8 cellular contexts compared by ENCODE assay signal in the genomic region with DNA sequence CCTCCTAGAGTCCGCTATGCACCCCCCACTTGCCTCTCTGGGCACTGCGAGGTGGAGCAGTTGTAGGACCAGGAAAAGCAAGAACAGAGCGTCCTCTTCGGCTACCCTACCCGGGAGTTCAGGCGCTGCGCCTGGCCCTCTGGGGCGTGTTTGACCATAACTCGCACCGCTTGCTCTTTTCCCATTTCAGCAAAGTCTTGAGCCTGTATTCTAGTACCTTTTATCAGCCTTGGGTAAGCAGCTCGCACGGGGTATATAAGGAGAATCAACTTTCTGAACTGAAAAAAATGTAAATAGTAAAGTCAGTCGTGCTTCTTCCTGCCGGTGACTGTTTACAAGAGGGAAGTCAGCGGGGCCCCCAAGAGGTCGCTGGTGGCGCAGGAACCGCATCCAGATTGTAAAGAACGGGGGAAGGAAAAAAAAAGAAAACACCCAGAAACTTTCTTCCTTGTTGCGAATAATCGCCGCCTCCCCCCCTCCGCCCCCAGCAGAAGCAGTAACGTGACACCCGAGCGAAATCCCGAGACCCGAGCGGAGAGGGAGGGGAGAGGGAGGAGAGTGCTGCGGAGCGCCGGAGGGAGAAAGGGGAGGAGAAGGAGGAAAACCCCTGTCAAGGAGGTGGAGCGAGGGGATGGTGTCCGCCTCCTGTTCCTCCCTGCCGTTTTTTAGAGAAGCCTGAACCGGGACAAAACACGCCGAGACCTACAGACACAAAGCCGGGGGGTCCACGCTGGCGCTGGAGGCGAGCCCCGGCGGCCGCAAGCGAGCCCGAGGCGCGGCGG. TPM values are rescaled to one million over a fixed set of nuclear protein-coding genes. Genes with fewer than 3 reads are reported as not detected.
A peak's percentile ranks its signal among the peaks of the same experiment; 100 is the strongest.
DNase-seq lines count a peak whose midpoint lies in the region; ATAC-seq and TF ChIP-seq lines count a peak whose summit lies in the region.

A gene with protein sequence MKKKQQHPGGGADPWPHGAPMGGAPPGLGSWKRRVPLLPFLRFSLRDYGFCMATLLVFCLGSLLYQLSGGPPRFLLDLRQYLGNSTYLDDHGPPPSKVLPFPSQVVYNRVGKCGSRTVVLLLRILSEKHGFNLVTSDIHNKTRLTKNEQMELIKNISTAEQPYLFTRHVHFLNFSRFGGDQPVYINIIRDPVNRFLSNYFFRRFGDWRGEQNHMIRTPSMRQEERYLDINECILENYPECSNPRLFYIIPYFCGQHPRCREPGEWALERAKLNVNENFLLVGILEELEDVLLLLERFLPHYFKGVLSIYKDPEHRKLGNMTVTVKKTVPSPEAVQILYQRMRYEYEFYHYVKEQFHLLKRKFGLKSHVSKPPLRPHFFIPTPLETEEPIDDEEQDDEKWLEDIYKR (plus strand): TSS at position 668 of the 782 bp plus-strand sequence. CDS start 401 bp downstream, outside the sequence.

- no peaks in the 10 kb centered on the region for H3K9me3 ChIP-seq in smooth muscle cell (replicated peaks; ENCODE audit: low read depth)

- H3K36me3 Mint-ChIP-seq in central memory CD8-positive, alpha-beta T cell (ENCODE audit: insufficient read depth), result peaks cover 18% of the 10 kb centered on the region

- peak within 1 kb of the TSS; percentile 70 for H3K27ac ChIP-seq in smooth muscle cell (ENCODE audit: low read depth)

- peak within 1 kb of the TSS; percentile 90 for H3K4me3 ChIP-seq in smooth muscle cell

- H3K9me3 Mint-ChIP-seq in central memory CD8-positive, alpha-beta T cell, result no peaks in the 10 kb centered on the region

- H3K36me3 ChIP-seq in smooth muscle cell (ENCODE audit: low read depth), result no peaks in the 10 kb centered on the region

- no peaks in the 10 kb centered on the region for H3K27me3 ChIP-seq in smooth muscle cell (ENCODE audit: low read depth)

- DNase-seq in Caki2 (ENCODE audit: low read depth) (peak; percentile 82), NCI-H1092 (lab: John Stamatoyannopoulos, UW) (peak; percentile 55), UCSD-AML1 (lab: John Stamatoyannopoulos, UW; ENCODE audit: unreplicated experiment) (peak; percentile 43), islet precursor cell (peak; percentile 94), smooth muscle cell (lab: John Stamatoyannopoulos, UW; ENCODE audit: unreplicated experiment) (peak; percentile 72), superior temporal gyrus (ENCODE audit: extremely low spot score) (no peak)
- DNase-seq in central memory CD8-positive, alpha-beta T cell (ENCODE audit: low spot score in 2 of 2), result peak; percentile 37 to 68

- peaks cover 4% of the 10 kb centered on the region for H3F3A ChIP-seq in smooth muscle cell (ENCODE audit: low read depth)

- H3K4me2 ChIP-seq in smooth muscle cell, result peak within 1 kb of the TSS; percentile 97

- H3K79me2 ChIP-seq in smooth muscle cell (ENCODE audit: low read depth), result peaks cover 38% of the 10 kb centered on the region

- in situ Hi-C loops in Caki2 (cut with HindIII; ENCODE audit: low pct_unique_long_range_greater_than_20kb, low sequenced_read_pairs), result no loop called here

- TF ChIP-seq CTCF in smooth muscle cell (IDR thresholded peaks at IDR 0.05; ENCODE audit: borderline replicate concordance, insufficient read depth, poor library complexity, severe bottlenecking), result peak; percentile 36

- no peaks in the 10 kb centered on the region for H3K27me3 Mint-ChIP-seq in central memory CD8-positive, alpha-beta T cell

- H3K4me1 Mint-ChIP-seq in central memory CD8-positive, alpha-beta T cell, result peaks cover 47% of the 10 kb centered on the region

- peaks cover 14% of the 10 kb centered on the region for H3K4me1 ChIP-seq in smooth muscle cell (ENCODE audit: low read depth)

- ATAC-seq in GM21723 (IDR thresholded peaks at IDR 0.05; ENCODE audit: unreplicated experiment), result peak; percentile 54
- ATAC-seq in central memory CD8-positive, alpha-beta T cell (replicated peaks; ENCODE audit: extremely low read depth, poor library complexity, severe bottlenecking), result peak; percentile 52

- peak within 1 kb of the TSS; percentile 100 for H3K4me3 Mint-ChIP-seq in central memory CD8-positive, alpha-beta T cell

- H4K20me1 ChIP-seq in smooth muscle cell (ENCODE audit: low read depth), result peaks cover 29% of the 10 kb centered on the region

- H2AFZ ChIP-seq in smooth muscle cell (ENCODE audit: low read depth), result peak within 1 kb of the TSS; percentile 93

- H3K9ac ChIP-seq in smooth muscle cell (ENCODE audit: low read depth), result peak within 1 kb of the TSS; percentile 73

- peak within 1 kb of the TSS; percentile 96 for H3K27ac Mint-ChIP-seq in central memory CD8-positive, alpha-beta T cell (ENCODE audit: low read depth)

- WGBS in smooth muscle cell (ENCODE audit: low lambda C conversion rate), result under 1% methylated on average over 31 of the region's 50 CpGs

RNA-seq across cellular contexts. Expression of the gene that starts here (rescaled TPM):
- 0.37 and 0.61 TPM in 2 replicates for total RNA-seq in Caki2 (2014; rRNA removed; shearing (Covaris generic); ENCODE audit: low replicate concordance)
- total RNA-seq in smooth muscle cell, result 19.5 and 23.3 TPM in 2 replicates
- polyA plus RNA-seq in smooth muscle cell, result 15.3 and 16.1 TPM in 2 replicates

Comparison
In these comparisons a context has a peak if more than half of its experiments do, and no peak if none do; other contexts are left out.
1. RNA of the gene that starts here (total RNA-seq): 19.5 to 23.3 TPM in smooth muscle cell; 0.37 to 0.61 TPM in Caki2; every median in the first group is over 10 times any median in the second.
2. Peak in DNase-seq in Caki2; RNA of the gene not detected or under 1 TPM.